7 cellular contexts compared by ENCODE assay signal in genomic region chr13:103194871-103195270, GRCh38.
"Had no signal": no experiment of that assay in that cellular context is flagged by ENCODE, and none has a peak within 500 bp of the region (broad histone marks: within the 10 kb centered on the region; RNA-seq: fewer than 3 reads in every experiment).

No MANE protein-coding gene starts in this region.

- H2AFZ ChIP-seq: GM23338 had no signal

- H3K4me1 ChIP-seq: HAP-1 had no signal

- H3K4me3 ChIP-seq: GM23338, HAP-1 had no signal

- ATAC-seq: GM23338, HCT116 had no signal

- DNase-seq: H7, KBM-7 had no signal

- H3K4me2 ChIP-seq: GM23338 had no signal

- H3K9me3 ChIP-seq: HAP-1 had no signal

- FAIRE-seq: H1, HTR-8/SVneo had no signal

- H3K36me3 ChIP-seq: HAP-1 had no signal
